In the genomic region with DNA sequence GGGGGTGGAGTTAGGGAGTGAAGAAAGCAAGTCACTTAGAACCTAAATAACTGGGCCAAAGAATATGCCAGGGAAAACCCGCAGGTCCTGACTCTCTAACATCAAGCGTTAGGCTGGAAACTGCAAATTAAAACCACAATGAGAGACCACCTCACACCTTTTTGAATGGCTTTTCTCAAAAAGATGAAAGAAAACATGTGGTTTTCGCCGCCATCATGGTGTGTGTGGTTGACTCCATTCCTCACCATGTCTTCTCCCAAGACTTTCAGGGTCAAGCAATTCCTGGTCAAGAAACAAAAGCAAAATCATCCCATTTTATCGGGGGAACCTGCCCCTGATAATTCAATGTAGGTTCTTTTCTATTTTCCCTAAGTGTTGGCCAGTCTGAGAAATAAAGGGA, we compare ENCODE assay signal across 20 cellular contexts.
"Had no signal": no experiment of that assay in that cellular context is flagged by ENCODE, and none has a peak within 500 bp of the region (broad histone marks: within the 10 kb centered on the region; RNA-seq: fewer than 3 reads in every experiment).

No MANE protein-coding gene starts in this region.

- H3K27ac ChIP-seq: brain microvascular endothelial cell, lower lobe of right lung, prostate gland, SK-N-MC, stomach, testis, upper lobe of left lung had no signal

- H3K4me1 ChIP-seq: lower lobe of right lung, prostate gland, testis, upper lobe of left lung had no signal

- H3K9me3 ChIP-seq: lower lobe of right lung, prostate gland, stomach, testis, upper lobe of left lung had no signal

- H3K9me3 Mint-ChIP-seq: central memory CD8-positive, alpha-beta T cell had no signal

- H3K27me3 Mint-ChIP-seq: activated CD8-positive, alpha-beta T cell treated with anti-CD3 and anti-CD28 coated beads for 36 hours; activated naive CD8-positive, alpha-beta T cell treated with anti-CD3 and anti-CD28 coated beads, Interleukin-2, amount 10 ng/mL, durations not matched to agents 7 days and 5 days; central memory CD8-positive, alpha-beta T cell had no signal

- H3K27ac Mint-ChIP-seq: activated CD8-positive, alpha-beta T cell treated with anti-CD3 and anti-CD28 coated beads for 36 hours; activated naive CD8-positive, alpha-beta T cell treated with anti-CD3 and anti-CD28 coated beads, Interleukin-2, amount 10 ng/mL, durations not matched to agents 7 days and 5 days; activated T-cell treated with anti-CD3 and anti-CD28 coated beads, Interleukin-2, amount 50 U/mL, for 72 hours had no signal

- H3K4me3 ChIP-seq: lower lobe of right lung, prostate gland, SK-N-MC, stomach, testis, upper lobe of left lung had no signal

- H3K4me3 Mint-ChIP-seq: activated CD8-positive, alpha-beta T cell treated with anti-CD3 and anti-CD28 coated beads for 36 hours; activated naive CD8-positive, alpha-beta T cell treated with anti-CD3 and anti-CD28 coated beads, Interleukin-2, amount 10 ng/mL, durations not matched to agents 7 days and 5 days; activated T-cell treated with anti-CD3 and anti-CD28 coated beads, Interleukin-2, amount 50 U/mL, for 72 hours; central memory CD8-positive, alpha-beta T cell had no signal

- H3K36me3 ChIP-seq: brain microvascular endothelial cell, lower lobe of right lung, prostate gland, stomach, upper lobe of left lung had no signal

- H3K27me3 ChIP-seq: brain microvascular endothelial cell, stomach, testis, upper lobe of left lung had no signal

- DNase-seq: activated CD4-positive, CD25-positive, alpha-beta regulatory T cell treated with anti-CD3 and anti-CD28 coated beads, Interleukin-2, amount 50 U/mL, for 72 hours; activated CD8-positive, alpha-beta T cell treated with anti-CD3 and anti-CD28 coated beads for 36 hours; activated gamma-delta T cell treated with Interleukin-2 at 50 U/mL for 16 hours; activated naive CD8-positive, alpha-beta T cell treated with anti-CD3 and anti-CD28 coated beads, Interleukin-2, amount 10 ng/mL, durations not matched to agents 7 days and 5 days; activated T-cell treated with anti-CD3 and anti-CD28 coated beads, Interleukin-2, amount 50 U/mL, for 72 hours; anterior cingulate cortex; cortex of kidney; effector CD4-positive, alpha-beta T cell; foreskin fibroblast; left colon; lower lobe of right lung; right cardiac atrium; small intestine; stomach; testis; upper lobe of left lung had no signal

- ATAC-seq: activated CD8-positive, alpha-beta T cell treated with anti-CD3 and anti-CD28 coated beads for 36 hours; activated T-cell treated with anti-CD3 and anti-CD28 coated beads, Interleukin-2, amount 50 U/mL, for 72 hours; left colon; lower lobe of right lung; right cardiac atrium had no signal
